Comparison of ENCODE assay signal across 39 cellular contexts in the genomic region with DNA sequence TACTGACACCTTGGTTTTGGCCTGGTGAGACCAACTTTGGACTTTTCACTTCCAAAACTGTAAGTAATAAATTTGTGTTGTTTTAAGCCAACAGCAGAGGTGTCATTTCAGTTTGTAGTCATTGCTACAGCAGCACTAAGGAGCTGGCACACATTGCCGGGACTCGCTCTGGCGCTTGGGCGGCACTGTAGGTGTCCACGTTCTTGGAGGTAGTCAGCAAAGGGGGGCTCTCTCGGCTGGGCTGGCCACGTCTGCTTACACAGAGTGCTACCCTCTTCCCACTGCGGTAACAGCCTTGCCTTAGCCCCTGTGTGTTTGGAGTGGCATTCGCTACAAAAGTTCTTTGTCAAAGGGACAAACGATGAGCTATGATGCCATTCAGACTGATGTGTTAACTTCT. TPM values are rescaled to one million over a fixed set of nuclear protein-coding genes. Genes with fewer than 3 reads are reported as not detected.
"Had no signal": no experiment of that assay in that cellular context is flagged by ENCODE, and none has a peak within 500 bp of the region (broad histone marks: within the 10 kb centered on the region; RNA-seq: fewer than 3 reads in every experiment).

No MANE protein-coding gene starts in this region.

- H3K4me1 Mint-ChIP-seq: activated naive CD4-positive, alpha-beta T cell treated with anti-CD3 and anti-CD28 coated beads, Interleukin-2, amount 10 ng/mL, durations not matched to agents 7 days and 5 days; activated naive CD4-positive, alpha-beta T cell treated with anti-CD3 and anti-CD28 coated beads, Interleukin-2, amount 50 U/mL, for 24 hours; activated naive CD8-positive, alpha-beta T cell treated with anti-CD3 and anti-CD28 coated beads, Interleukin-2, amount 10 ng/mL, durations not matched to agents 7 days and 5 days; activated naive CD8-positive, alpha-beta T cell treated with anti-CD3 and anti-CD28 coated beads, Interleukin-2, amount 50 U/mL, for 24 hours; activated T-helper 17 cell treated with anti-CD3 and anti-CD28 coated beads, Interleukin-2, amount 50 U/mL, for 72 hours; brain; central memory CD8-positive, alpha-beta T cell had no signal

- H3K27ac ChIP-seq: adrenal gland, ascending aorta, body of pancreas, brain microvascular endothelial cell, breast epithelium, cardiac muscle cell had no signal

- H3K27me3 ChIP-seq: ascending aorta, body of pancreas, brain microvascular endothelial cell, breast epithelium, cardiac muscle cell had no signal

- FAIRE-seq: astrocyte, bronchial epithelial cell had no signal

- H3K27ac Mint-ChIP-seq: activated naive CD4-positive, alpha-beta T cell treated with anti-CD3 and anti-CD28 coated beads for 36 hours; activated naive CD4-positive, alpha-beta T cell treated with anti-CD3 and anti-CD28 coated beads, Interleukin-2, amount 10 ng/mL, durations not matched to agents 7 days and 5 days; activated naive CD4-positive, alpha-beta T cell treated with anti-CD3 and anti-CD28 coated beads, Interleukin-2, amount 50 U/mL, for 24 hours; activated naive CD4-positive, alpha-beta T cell treated with anti-CD3 and anti-CD28 coated beads, Interleukin-2, amount 50 U/mL, for 72 hours; activated naive CD8-positive, alpha-beta T cell; activated naive CD8-positive, alpha-beta T cell treated with anti-CD3 and anti-CD28 coated beads for 36 hours; activated naive CD8-positive, alpha-beta T cell treated with anti-CD3 and anti-CD28 coated beads, Interleukin-2, amount 10 ng/mL, durations not matched to agents 7 days and 5 days; activated naive CD8-positive, alpha-beta T cell treated with anti-CD3 and anti-CD28 coated beads, Interleukin-2, amount 50 U/mL, for 24 hours; activated T-cell treated with anti-CD3 and anti-CD28 coated beads, Interleukin-2, amount 50 U/mL, for 24 hours; activated T-cell treated with anti-CD3 and anti-CD28 coated beads, Interleukin-2, amount 50 U/mL, for 72 hours; activated T-helper 1 cell treated with anti-CD3 and anti-CD28 coated beads, Interleukin-12 subunit alpha, Interleukin-12 subunit beta, Interleukin-2, Interleukin-4 antibody, amounts not matched to agents 30 ng/mL and 10 ng/mL and 1 ng/mL, durations not matched to agents 14 hours and 24 hours and 36 hours; activated T-helper 17 cell treated with anti-CD3 and anti-CD28 coated beads, Interleukin-2, amount 50 U/mL, for 72 hours; activated T-helper 2 cell treated with anti-CD3 and anti-CD28 coated beads, Interferon-gamma antibody, Interleukin-2, Interleukin-4, amounts not matched to agents 10 μg/mL and 5 μg/mL and 100 μg/mL, durations not matched to agents 14 hours and 24 hours and 36 hours had no signal

- H3K4me1 ChIP-seq: adrenal gland, ascending aorta, body of pancreas, breast epithelium had no signal

- H3K9me3 ChIP-seq: adrenal gland, ascending aorta, body of pancreas, breast epithelium had no signal

- DNase-seq: activated effector memory CD4-positive, alpha-beta T cell treated with anti-CD3 and anti-CD28 coated beads, Interleukin-2, amount 50 U/mL, for 16 hours; activated effector memory CD4-positive, alpha-beta T cell treated with Interleukin-2 at 50 U/mL for 16 hours; activated gamma-delta T cell; activated gamma-delta T cell treated with Interleukin-2 at 50 U/mL for 16 hours; activated naive CD4-positive, alpha-beta T cell; activated naive CD4-positive, alpha-beta T cell treated with anti-CD3 and anti-CD28 coated beads for 36 hours; activated naive CD4-positive, alpha-beta T cell treated with anti-CD3 and anti-CD28 coated beads, Interleukin-2, amount 10 ng/mL, durations not matched to agents 7 days and 5 days; activated naive CD4-positive, alpha-beta T cell treated with anti-CD3 and anti-CD28 coated beads, Interleukin-2, amount 50 U/mL, for 16 hours; activated naive CD4-positive, alpha-beta T cell treated with Interleukin-2 at 50 U/mL for 16 hours; activated naive CD8-positive, alpha-beta T cell treated with anti-CD3 and anti-CD28 coated beads for 36 hours; activated naive CD8-positive, alpha-beta T cell treated with anti-CD3 and anti-CD28 coated beads, Interleukin-2, amount 10 ng/mL, durations not matched to agents 7 days and 5 days; activated naive CD8-positive, alpha-beta T cell treated with anti-CD3 and anti-CD28 coated beads, Interleukin-2, amount 50 U/mL, for 24 hours; activated T-cell treated with anti-CD3 and anti-CD28 coated beads, Interleukin-2, amount 50 U/mL, for 1 hour; activated T-cell treated with anti-CD3 and anti-CD28 coated beads, Interleukin-2, amount 50 U/mL, for 24 hours; activated T-cell treated with anti-CD3 and anti-CD28 coated beads, Interleukin-2, amount 50 U/mL, for 4 hours; activated T-cell treated with anti-CD3 and anti-CD28 coated beads, Interleukin-2, amount 50 U/mL, for 48 hours; activated T-cell treated with anti-CD3 and anti-CD28 coated beads, Interleukin-2, amount 50 U/mL, for 72 hours; adrenal gland; amniotic stem cell; amygdala; anterior cingulate cortex; body of pancreas; brain microvascular endothelial cell; caudate nucleus; central memory CD4-positive, alpha-beta T cell; cerebellar nuclear complex had no signal

- H3K27me3 Mint-ChIP-seq: brain had no signal

- H3K4me3 Mint-ChIP-seq: activated naive CD4-positive, alpha-beta T cell treated with anti-CD3 and anti-CD28 coated beads for 36 hours; activated naive CD4-positive, alpha-beta T cell treated with anti-CD3 and anti-CD28 coated beads, Interleukin-2, amount 10 ng/mL, durations not matched to agents 7 days and 5 days; activated naive CD4-positive, alpha-beta T cell treated with anti-CD3 and anti-CD28 coated beads, Interleukin-2, amount 50 U/mL, for 24 hours; activated naive CD8-positive, alpha-beta T cell; activated naive CD8-positive, alpha-beta T cell treated with anti-CD3 and anti-CD28 coated beads for 36 hours; activated naive CD8-positive, alpha-beta T cell treated with anti-CD3 and anti-CD28 coated beads, Interleukin-2, amount 10 ng/mL, durations not matched to agents 7 days and 5 days; activated naive CD8-positive, alpha-beta T cell treated with anti-CD3 and anti-CD28 coated beads, Interleukin-2, amount 50 U/mL, for 24 hours; activated T-cell treated with anti-CD3 and anti-CD28 coated beads, Interleukin-2, amount 50 U/mL, for 24 hours; activated T-cell treated with anti-CD3 and anti-CD28 coated beads, Interleukin-2, amount 50 U/mL, for 4 hours; activated T-cell treated with anti-CD3 and anti-CD28 coated beads, Interleukin-2, amount 50 U/mL, for 72 hours; activated T-helper 1 cell treated with anti-CD3 and anti-CD28 coated beads, Interleukin-12 subunit alpha, Interleukin-12 subunit beta, Interleukin-2, Interleukin-4 antibody, amounts not matched to agents 30 ng/mL and 10 ng/mL and 1 ng/mL, durations not matched to agents 14 hours and 24 hours and 36 hours; activated T-helper 17 cell treated with anti-CD3 and anti-CD28 coated beads, Interleukin-2, amount 50 U/mL, for 72 hours; brain; central memory CD8-positive, alpha-beta T cell had no signal

- H3K36me3 Mint-ChIP-seq: activated naive CD4-positive, alpha-beta T cell treated with anti-CD3 and anti-CD28 coated beads, Interleukin-2, amount 10 ng/mL, durations not matched to agents 7 days and 5 days; activated naive CD4-positive, alpha-beta T cell treated with anti-CD3 and anti-CD28 coated beads, Interleukin-2, amount 50 U/mL, for 24 hours; activated naive CD4-positive, alpha-beta T cell treated with anti-CD3 and anti-CD28 coated beads, Interleukin-2, amount 50 U/mL, for 72 hours; activated naive CD8-positive, alpha-beta T cell; activated naive CD8-positive, alpha-beta T cell treated with anti-CD3 and anti-CD28 coated beads for 36 hours; activated naive CD8-positive, alpha-beta T cell treated with anti-CD3 and anti-CD28 coated beads, Interleukin-2, amount 10 ng/mL, durations not matched to agents 7 days and 5 days; brain had no signal

- ATAC-seq: activated naive CD4-positive, alpha-beta T cell treated with anti-CD3 and anti-CD28 coated beads, Interleukin-2, amount 50 U/mL, for 72 hours; activated naive CD8-positive, alpha-beta T cell treated with anti-CD3 and anti-CD28 coated beads, Interleukin-2, amount 50 U/mL, for 24 hours; activated T-cell treated with anti-CD3 and anti-CD28 coated beads, Interleukin-2, amount 50 U/mL, for 4 hours; activated T-cell treated with anti-CD3 and anti-CD28 coated beads, Interleukin-2, amount 50 U/mL, for 72 hours; activated T-helper 17 cell treated with anti-CD3 and anti-CD28 coated beads, Interleukin-2, amount 50 U/mL, for 72 hours; body of pancreas had no signal

- H3K9me3 Mint-ChIP-seq: activated naive CD4-positive, alpha-beta T cell treated with anti-CD3 and anti-CD28 coated beads for 36 hours; activated naive CD4-positive, alpha-beta T cell treated with anti-CD3 and anti-CD28 coated beads, Interleukin-2, amount 10 ng/mL, durations not matched to agents 7 days and 5 days; activated naive CD4-positive, alpha-beta T cell treated with anti-CD3 and anti-CD28 coated beads, Interleukin-2, amount 50 U/mL, for 24 hours; activated naive CD4-positive, alpha-beta T cell treated with anti-CD3 and anti-CD28 coated beads, Interleukin-2, amount 50 U/mL, for 72 hours; activated naive CD8-positive, alpha-beta T cell treated with anti-CD3 and anti-CD28 coated beads for 36 hours; activated naive CD8-positive, alpha-beta T cell treated with anti-CD3 and anti-CD28 coated beads, Interleukin-2, amount 10 ng/mL, durations not matched to agents 7 days and 5 days; activated naive CD8-positive, alpha-beta T cell treated with anti-CD3 and anti-CD28 coated beads, Interleukin-2, amount 50 U/mL, for 24 hours; activated T-cell treated with anti-CD3 and anti-CD28 coated beads, Interleukin-2, amount 50 U/mL, for 24 hours; activated T-cell treated with anti-CD3 and anti-CD28 coated beads, Interleukin-2, amount 50 U/mL, for 4 hours; activated T-cell treated with anti-CD3 and anti-CD28 coated beads, Interleukin-2, amount 50 U/mL, for 72 hours; activated T-helper 1 cell treated with anti-CD3 and anti-CD28 coated beads, Interleukin-12 subunit alpha, Interleukin-12 subunit beta, Interleukin-2, Interleukin-4 antibody, amounts not matched to agents 30 ng/mL and 10 ng/mL and 1 ng/mL, durations not matched to agents 14 hours and 24 hours and 36 hours; activated T-helper 17 cell treated with anti-CD3 and anti-CD28 coated beads, Interleukin-2, amount 50 U/mL, for 72 hours; activated T-helper 2 cell treated with anti-CD3 and anti-CD28 coated beads, Interferon-gamma antibody, Interleukin-2, Interleukin-4, amounts not matched to agents 10 μg/mL and 5 μg/mL and 100 μg/mL, durations not matched to agents 14 hours and 24 hours and 36 hours; brain; central memory CD8-positive, alpha-beta T cell had no signal

- H3K36me3 ChIP-seq: adrenal gland, ascending aorta, brain microvascular endothelial cell, breast epithelium, cardiac muscle cell had no signal

- H3K4me3 ChIP-seq: adrenal gland, ascending aorta, body of pancreas, breast epithelium, cardiac muscle cell had no signal

RNA-seq across cellular contexts. Expression of a gene that starts 44.7 kb away (rescaled TPM):
- total RNA-seq: activated naive CD4-positive, alpha-beta T cell treated with anti-CD3 and anti-CD28 coated beads for 36 hours; activated naive CD4-positive, alpha-beta T cell treated with anti-CD3 and anti-CD28 coated beads, Interleukin-2, amount 50 U/mL, for 72 hours; activated naive CD8-positive, alpha-beta T cell treated with anti-CD3 and anti-CD28 coated beads for 36 hours; activated naive CD8-positive, alpha-beta T cell treated with anti-CD3 and anti-CD28 coated beads, Interleukin-2, amount 10 ng/mL, durations not matched to agents 7 days and 5 days; activated T-cell treated with anti-CD3 and anti-CD28 coated beads, Interleukin-2, amount 50 U/mL, for 4 hours; activated T-cell treated with anti-CD3 and anti-CD28 coated beads, Interleukin-2, amount 50 U/mL, for 72 hours; activated T-helper 1 cell treated with anti-CD3 and anti-CD28 coated beads, Interleukin-12 subunit alpha, Interleukin-12 subunit beta, Interleukin-2, Interleukin-4 antibody, amounts not matched to agents 30 ng/mL and 10 ng/mL and 1 ng/mL, durations not matched to agents 14 hours and 24 hours and 36 hours; activated T-helper 17 cell treated with anti-CD3 and anti-CD28 coated beads, Interleukin-2, amount 50 U/mL, for 72 hours; activated T-helper 2 cell treated with anti-CD3 and anti-CD28 coated beads, Interferon-gamma antibody, Interleukin-2, Interleukin-4, amounts not matched to agents 10 μg/mL and 5 μg/mL and 100 μg/mL, durations not matched to agents 14 hours and 24 hours and 36 hours; ascending aorta; astrocyte; bronchial epithelial cell; cardiac muscle cell had no signal
- polyA plus RNA-seq: cardiac muscle cell had no signal
